8 cellular contexts compared by ENCODE assay signal in the genomic region with DNA sequence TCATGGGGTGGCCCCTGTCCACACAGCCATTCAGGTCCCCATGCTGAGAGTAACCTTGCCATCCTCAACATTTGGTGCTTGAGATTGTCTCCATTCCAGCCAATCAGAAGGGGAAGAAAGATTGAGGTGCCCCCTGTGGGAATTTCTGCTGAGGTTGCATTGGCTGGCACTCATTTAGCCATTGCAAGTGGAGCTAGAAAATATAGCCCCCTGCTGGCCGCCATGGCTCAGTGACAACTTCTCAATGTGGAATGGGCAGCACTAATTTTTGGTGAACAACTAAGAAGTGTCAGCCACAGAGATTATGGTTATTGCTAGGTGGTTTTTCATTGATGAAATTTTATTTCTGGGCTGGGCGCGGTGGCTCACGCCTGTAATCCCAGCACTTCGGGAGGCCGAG. TPM values are rescaled to one million over a fixed set of nuclear protein-coding genes. Genes with fewer than 3 reads are reported as not detected.
A peak's percentile ranks its signal among the peaks of the same experiment; 100 is the strongest.
DNase-seq lines count a peak whose midpoint lies in the region; ATAC-seq, FAIRE-seq and TF ChIP-seq lines count a peak whose summit lies in the region.

No MANE protein-coding gene starts in this region.

- ATAC-seq in HG03060 (IDR thresholded peaks at IDR 0.05; ENCODE audit: low read depth, unreplicated experiment) (peak; percentile 52), body of pancreas (no peak), HepG2 (peak; percentile 89), GM21528 (IDR thresholded peaks at IDR 0.05; ENCODE audit: low FRiP score, unreplicated experiment) (no peak)

- TF ChIP-seq POLR2A in body of pancreas (IDR thresholded peaks at IDR 0.05) (no peak), HepG2 (IDR thresholded peaks at IDR 0.05; ENCODE audit: insufficient read depth in 1 of 2, low read depth in 2 of 2, low read length in 2 of 2) (no peak), tibial nerve (IDR thresholded peaks at IDR 0.05) (no peak)

- H3K4me3 ChIP-seq in body of pancreas (no peak overlapping the region), HepG2 (replicated peaks in 1 of 3; ENCODE audit: insufficient read depth in 1 of 3, low read depth in 2 of 3, low read length in 3 of 3) (no peak overlapping the region), tibial nerve (no peak overlapping the region)

- no peaks in the 10 kb centered on the region for H4K20me1 ChIP-seq in HepG2 (ENCODE audit: insufficient read depth, low read length)

- DNase-seq in SIG-M5 treated with dmso at 0.1 percent for 504 hours (lab: John Stamatoyannopoulos, UW; ENCODE audit: unreplicated experiment) = peak; percentile 46
- DNase-seq in SIG-M5 (lab: John Stamatoyannopoulos, UW) = no peak
- DNase-seq in NOMO-1 treated with dmso at 0.1 percent for 144 hours (lab: John Stamatoyannopoulos, UW; ENCODE audit: unreplicated experiment) = peak; percentile 19
- peak; percentile 37 to 64 (median 48) for DNase-seq in body of pancreas
- peak; percentile 55 for DNase-seq in HepG2 (ENCODE audit: low spot score)
- DNase-seq in tibial nerve (ENCODE audit: low spot score in 2 of 2) = peak in 1 of 2 donors; percentile 13

- in situ Hi-C loops in HepG2 (cut with HindIII; ENCODE audit: extremely low pct_ligation_motif_present, low pct_unique_long_range_greater_than_20kb) = loop anchor here (5.0 kb wide), 1 partner anchor 262 kb away; no protein-coding TSS in a partner anchor

- FAIRE-seq in HepG2 (lab: Jason Lieb, UNC) = peak; percentile 73

- 56 to 72% methylated on average over 6 of the region's 6 CpGs for WGBS in body of pancreas, 2 donors
- 3% methylated on average over 6 of the region's 6 CpGs for WGBS in HepG2 (ENCODE audit: low lambda C conversion rate)
- 82 to 86% methylated on average over 6 of the region's 6 CpGs for WGBS in tibial nerve, 2 donors

- H3K27me3 ChIP-seq in body of pancreas = no peaks in the 10 kb centered on the region
- H3K27me3 ChIP-seq in HepG2 (ENCODE audit: control insufficient read depth in 1 of 2, insufficient read depth in 2 of 2, low read length in 2 of 2) = no peaks in the 10 kb centered on the region
- H3K27me3 ChIP-seq in tibial nerve = no peaks in the 10 kb centered on the region

- intact Hi-C loops in body of pancreas (cut with DNase I) = no loop called here
- intact Hi-C loops in HepG2 (cut with micrococcal nuclease; ENCODE audit: unreplicated experiment) = loop anchor here (10.0 kb wide), 1 partner anchor 384 kb away; no protein-coding TSS in a partner anchor

- no TSS peak for BruUV-seq in HepG2 (replicated peaks; lab: Mats Ljungman, UMichigan)

- H3K9me3 ChIP-seq in body of pancreas = no peaks in the 10 kb centered on the region
- H3K9me3 ChIP-seq in HepG2 (ENCODE audit: low read length) = no peaks in the 10 kb centered on the region
- no peaks in the 10 kb centered on the region for H3K9me3 ChIP-seq in tibial nerve

- CTCF ChIA-PET in HepG2 (lab: Yijun Ruan, JAX; ENCODE audit: low intra/inter-chr PET ratio, low total read pairs) = interaction anchor here (3.1 kb wide), 1 partner anchor 262 kb away, joined by 25 read pairs; no protein-coding TSS in a partner anchor

- 0 out of 2 replicates have a peak, but pooled peaks have one; percentile 43 for TF ChIP-seq RAD21 in HepG2 (CRISPR knock-in tag; IDR thresholded peaks at IDR 0.05)

- H2AFZ ChIP-seq in HepG2 (ENCODE audit: low read length) = no peak overlapping the region

- H3K4me1 ChIP-seq in body of pancreas = no peaks in the 10 kb centered on the region
- no peaks in the 10 kb centered on the region for H3K4me1 ChIP-seq in HepG2 (ENCODE audit: insufficient read depth, low read length)
- peaks cover 0 to 4% (median 0%) of the 10 kb centered on the region in 4 donors for H3K4me1 ChIP-seq in tibial nerve

- H3K4me2 ChIP-seq in HepG2 (ENCODE audit: low read depth, low read length) = no peak overlapping the region

- H3K36me3 ChIP-seq in body of pancreas (replicated peaks in 1 of 2; ENCODE audit: insufficient read depth in 1 of 2, low read depth in 2 of 2) = no peaks in the 10 kb centered on the region
- H3K36me3 ChIP-seq in HepG2 (replicated peaks in 1 of 2; ENCODE audit: control insufficient read depth in 1 of 2, insufficient read depth in 2 of 2, low read length in 2 of 2) = no peaks in the 10 kb centered on the region
- H3K36me3 ChIP-seq in tibial nerve = no peaks in the 10 kb centered on the region

- TF ChIP-seq CTCF in body of pancreas (IDR thresholded peaks at IDR 0.05) (peak; percentile 15 to 61 (median 50)), HepG2 (CRISPR knock-in tag; IDR thresholded peaks at IDR 0.05) (peak; percentile 70), tibial nerve (IDR thresholded peaks at IDR 0.05) (peak; percentile 16 to 30 (median 20))

- H3K9ac ChIP-seq in HepG2 (ENCODE audit: insufficient read depth, low read depth, low read length) = no peak overlapping the region

- TF ChIP-seq EP300 in HepG2 (IDR thresholded peaks at IDR 0.05; ENCODE audit: low read depth in 2 of 2, low read length in 2 of 2) (no peak), HepG2 (CRISPR knock-in tag; IDR thresholded peaks at IDR 0.05; ENCODE audit: borderline replicate concordance) (no peak), tibial nerve (IDR thresholded peaks at IDR 0.05) (no peak)

- H3K27ac ChIP-seq in body of pancreas (no peak overlapping the region), HepG2 (ENCODE audit: extremely low read length, insufficient read depth, low read length) (no peak overlapping the region), tibial nerve (no peak overlapping the region)

- H3K79me2 ChIP-seq in HepG2 (ENCODE audit: insufficient read depth, low read length) = no peaks in the 10 kb centered on the region

- POLR2A ChIA-PET in HepG2 (lab: Yijun Ruan, JAX) = no interaction called here

TF ChIP-seq in HepG2, 621 proteins besides CTCF, POLR2A, EP300 and RAD21:
- TF ChIP-seq PTBP1 (IDR thresholded peaks at IDR 0.05; ENCODE audit: low read depth, low read length, poor library complexity, severe bottlenecking) = no peak
- peak; percentile 94 for TF ChIP-seq MAFF (IDR thresholded peaks at IDR 0.05; ENCODE audit: low read depth, low read length)
- TF ChIP-seq STAG1 (CRISPR knock-in tag; IDR thresholded peaks at IDR 0.05) = peak; percentile 60
- TF ChIP-seq ZNF205 (CRISPR knock-in tag; IDR thresholded peaks at IDR 0.05) = no peak
- TF ChIP-seq MAFG (CRISPR knock-in tag; IDR thresholded peaks at IDR 0.05) = peak; percentile 63
- TF ChIP-seq MAFK (conservative IDR thresholded peaks at IDR 0.05 in 1 of 2, IDR thresholded peaks at IDR 0.05 in 1 of 2; ENCODE audit: low read length in 2 of 2) = peak; percentile 96 to 97
- TF ChIP-seq NFYB (CRISPR knock-in tag; IDR thresholded peaks at IDR 0.05) = 0 out of 2 replicates have a peak, but pooled peaks have one; percentile 16
- peak; percentile 78 for TF ChIP-seq SMC3 (IDR thresholded peaks at IDR 0.05; ENCODE audit: low read length)
- TF ChIP-seq XRCC5 (optimal IDR thresholded peaks at IDR 0.05; ENCODE audit: low read length) = peak; percentile 64

RNA-seq across cellular contexts. Expression of a gene that starts 22.0 kb away (rescaled TPM):
- total RNA-seq in body of pancreas (not detected), HepG2 (2016; rRNA removed; fragmentation: Illumina TruSeq; extraction: Trizol) (not detected in 2 replicates), tibial nerve (under 1 TPM in 2 of 4 donors, not detected in 2; under 0.01 to 0.22 TPM)
- total RNA-seq in HepG2 (2016; cell fraction: cytosol; rRNA removed; fragmentation: Illumina TruSeq; extraction: Trizol; ENCODE audit: low read depth) = not detected in 2 replicates
- not detected in 2 replicates for total RNA-seq in HepG2 (2016; cell fraction: insoluble cytoplasmic fraction; rRNA removed; fragmentation: Illumina TruSeq; extraction: Trizol)
- total RNA-seq in HepG2 (2016; cell fraction: membrane; rRNA removed; fragmentation: Illumina TruSeq; extraction: Trizol) = not detected in 2 replicates
- not detected in 2 replicates for total RNA-seq in HepG2 (2016; cell fraction: nucleus; rRNA removed; fragmentation: Illumina TruSeq; extraction: Trizol)
- polyA plus RNA-seq in HepG2 (2011; rRNA removed) = not detected in 2 replicates
- polyA plus RNA-seq in HepG2 (2011; cell fraction: cytosol; rRNA removed) = not detected in 2 replicates
- not detected in 2 replicates for polyA plus RNA-seq in HepG2 (2011; cell fraction: nucleus; rRNA removed)
- polyA plus RNA-seq in HepG2 (2012) = 0.04 TPM in 1 of 2 replicates, not detected in the other
- not detected in 2 replicates for polyA plus RNA-seq in HepG2 (2016; cell fraction: cytosol; fragmentation: Illumina TruSeq; extraction: Trizol; ENCODE audit: low read depth)
- not detected in 2 replicates for polyA plus RNA-seq in HepG2 (2016; cell fraction: insoluble cytoplasmic fraction; fragmentation: Illumina TruSeq; extraction: Trizol; ENCODE audit: low read depth)
- polyA plus RNA-seq in HepG2 (2016; cell fraction: membrane; fragmentation: Illumina TruSeq; extraction: Trizol; ENCODE audit: low read depth) = not detected in 2 replicates
- not detected in 2 replicates for polyA plus RNA-seq in HepG2 (2016; cell fraction: nucleus; fragmentation: Illumina TruSeq; extraction: Trizol; ENCODE audit: insufficient read depth, low read depth)
- not detected in 2 replicates for polyA minus RNA-seq in HepG2 (2011; rRNA and poly(A)+ RNA removed; ENCODE audit: low replicate concordance)
- polyA minus RNA-seq in HepG2 (2011; cell fraction: cytosol; rRNA and poly(A)+ RNA removed) = not detected in 2 replicates
- not detected in 2 replicates for polyA minus RNA-seq in HepG2 (2011; cell fraction: nucleus; rRNA and poly(A)+ RNA removed)

Comparison
In these comparisons a context has a peak if more than half of its experiments do, and no peak if none do; other contexts are left out.
1. ATAC-seq: peak in HG03060 (single experiment) and HepG2 (single experiment); none in body of pancreas (single experiment) and GM21528 (single experiment).
2. CTCF ChIP-seq: peak in every context shown above with its lines; median percentile 70 in HepG2; 50 in body of pancreas; 20 in tibial nerve.